8 cellular contexts compared by ENCODE assay signal in the genomic region with DNA sequence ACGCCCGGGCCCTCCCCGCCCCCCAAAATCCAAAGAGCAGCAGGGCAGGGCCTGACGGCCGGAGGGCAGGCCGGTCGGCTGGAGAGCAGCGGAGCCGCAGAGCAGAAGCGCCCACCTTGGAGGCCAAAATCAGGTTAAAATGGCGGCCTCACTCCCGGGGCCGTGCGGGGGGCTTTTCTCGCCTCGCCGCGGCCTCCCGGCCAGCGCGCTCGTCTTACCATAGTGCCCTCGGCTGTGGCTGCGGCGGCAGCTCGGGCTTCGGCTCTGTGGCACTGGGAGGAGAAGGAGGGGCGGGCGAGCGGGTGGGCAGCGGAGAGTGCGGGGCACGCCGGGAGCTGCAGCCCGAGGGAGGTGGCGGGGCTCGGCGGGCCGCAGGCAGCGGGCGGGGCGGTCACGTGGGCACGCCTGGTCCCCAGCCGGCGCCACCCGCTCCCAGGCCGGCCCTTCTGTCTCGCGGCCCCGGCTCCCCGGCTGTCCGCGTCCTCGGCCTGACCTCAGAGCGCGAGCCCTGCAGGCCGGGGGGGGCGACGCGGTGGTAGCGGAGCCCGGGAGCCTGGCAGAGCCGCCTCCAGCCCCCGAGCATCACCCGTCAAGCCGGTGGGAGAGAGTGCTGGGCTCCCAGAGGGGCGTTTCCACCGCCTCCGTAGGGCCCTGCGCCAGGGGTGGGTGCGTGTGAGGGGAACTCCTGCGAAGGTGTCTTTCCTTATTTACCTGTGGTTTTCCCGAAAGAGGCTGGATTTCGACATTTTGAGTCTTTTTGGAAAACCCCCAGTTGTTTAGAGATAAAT. TPM values are rescaled to one million over a fixed set of nuclear protein-coding genes. Genes with fewer than 3 reads are reported as not detected.
A peak's percentile ranks its signal among the peaks of the same experiment; 100 is the strongest.
DNase-seq lines count a peak whose midpoint lies in the region; ATAC-seq and TF ChIP-seq lines count a peak whose summit lies in the region.

A gene (minus strand): TSS at position 274 of the 788 bp plus-strand sequence. CDS start 53 bp downstream, at position 221.

- intact Hi-C loops in vagina (cut with DNase I) = no loop called here

- peaks cover 20% of the 10 kb centered on the region for H3K4me1 ChIP-seq in vagina

- ATAC-seq in GM18498 (IDR thresholded peaks at IDR 0.05; ENCODE audit: unreplicated experiment) (peak; percentile 93), HG02840 (IDR thresholded peaks at IDR 0.05; ENCODE audit: low FRiP score, unreplicated experiment) (peak; percentile 85)

- H3K4me3 ChIP-seq in astrocyte of the cerebellum (ENCODE audit: low read depth, low read length) = peak within 1 kb of the TSS; percentile 74
- H3K4me3 ChIP-seq in vagina = peak within 1 kb of the TSS; percentile 81

- in situ Hi-C loops in astrocyte of the cerebellum (cut with HindIII; ENCODE audit: low sequenced_read_pairs) = no loop called here

- peak; percentile 44 for DNase-seq in NCI-H1694 (lab: John Stamatoyannopoulos, UW)
- peak; percentile 72 for DNase-seq in T-helper 22 cell (ENCODE audit: low read depth)
- DNase-seq in astrocyte of the cerebellum (ENCODE audit: low read depth) = no peak
- peak; percentile 91 for DNase-seq in hepatic stellate cell (ENCODE audit: low spot score)
- DNase-seq in renal cortical epithelial cell (ENCODE audit: low read depth) = peak; percentile 37
- no peak for DNase-seq in vagina (ENCODE audit: extremely low spot score in 2 of 2)

- H3K27ac ChIP-seq in vagina = peak within 1 kb of the TSS; percentile 96

- no peaks in the 10 kb centered on the region for H3K9me3 ChIP-seq in vagina

- H3K27me3 ChIP-seq in vagina = no peaks in the 10 kb centered on the region

- no peak for TF ChIP-seq CTCF in astrocyte of the cerebellum (IDR thresholded peaks at IDR 0.05; ENCODE audit: low read depth, low read length, missing control alignments)
- TF ChIP-seq CTCF in vagina (IDR thresholded peaks at IDR 0.05) = no peak

- H3K36me3 ChIP-seq in vagina = peaks cover 0 to 5% of the 10 kb centered on the region in 2 donors

- TF ChIP-seq POLR2A in vagina (IDR thresholded peaks at IDR 0.05) = peak in 1 of 2 donors; percentile 66

RNA-seq across cellular contexts. Expression of the gene that starts here (rescaled TPM):
- 54.4 and 57.3 TPM in 2 replicates for total RNA-seq in renal cortical epithelial cell
- total RNA-seq in vagina = 67.8 TPM

Comparison
In these comparisons a context has a peak if more than half of its experiments do, and no peak if none do; other contexts are left out.
1. DNase-seq: peak in NCI-H1694 (single experiment), T-helper 22 cell (single experiment), hepatic stellate cell (single experiment) and renal cortical epithelial cell (single experiment); none in astrocyte of the cerebellum (single experiment) and vagina (0 of 2).